8 cellular contexts compared by ENCODE assay signal in genomic region chrX:118496763-118497079, GRCh38. TPM values are rescaled to one million over a fixed set of nuclear protein-coding genes. Genes with fewer than 3 reads are reported as not detected.
DNase-seq lines count a peak whose midpoint lies in the region; ATAC-seq and TF ChIP-seq lines count a peak whose summit lies in the region.

No MANE protein-coding gene starts in this region.

- H3K9ac ChIP-seq in neural cell (ENCODE audit: low read length), result peak overlapping the region; percentile 70

- peak overlapping the region; percentile 99 for H3K27ac Mint-ChIP-seq in CD4-positive, alpha-beta T cell

- peak overlapping the region; percentile 40 for H2AFZ ChIP-seq in neural cell (ENCODE audit: low read depth, low read length)

- no peak for TF ChIP-seq RAD21 in neural cell (conservative IDR thresholded peaks at IDR 0.05)

- no peak for DNase-seq in CD4-positive, alpha-beta T cell
- DNase-seq in NAMALWA (ENCODE audit: low spot score) (peak; percentile 31), amniotic stem cell (lab: John Stamatoyannopoulos, UW) (no peak), NCI-H774 (lab: John Stamatoyannopoulos, UW) (no peak)
- peak; percentile 6 for DNase-seq in effector CD8-positive, alpha-beta T cell (lab: John Stamatoyannopoulos, UW)

- peaks cover 35% of the 10 kb centered on the region for H3K36me3 Mint-ChIP-seq in CD4-positive, alpha-beta T cell (ENCODE audit: low read depth)

- no peaks in the 10 kb centered on the region for H3K9me3 Mint-ChIP-seq in CD4-positive, alpha-beta T cell

- peak overlapping the region; percentile 77 for H3K4me3 ChIP-seq in neural cell (ENCODE audit: low read length)

- no peak for TF ChIP-seq EP300 in neural cell (conservative IDR thresholded peaks at IDR 0.05; ENCODE audit: poor library complexity, severe bottlenecking)

- no peak for TF ChIP-seq CTCF in CD4-positive, alpha-beta T cell (IDR thresholded peaks at IDR 0.05)
- no peak for TF ChIP-seq CTCF in neural cell (IDR thresholded peaks at IDR 0.05; ENCODE audit: poor library complexity, severe bottlenecking)

- H3F3A ChIP-seq in neural cell (ENCODE audit: insufficient read depth, low read length, poor library complexity, severe bottlenecking), result no peaks in the 10 kb centered on the region

- no peaks in the 10 kb centered on the region for H3K9me3 ChIP-seq in CD4-positive, alpha-beta T cell (ENCODE audit: control insufficient read depth, low read length)
- H3K9me3 ChIP-seq in neural cell (ENCODE audit: low read length), result no peaks in the 10 kb centered on the region

- intact Hi-C loops in CD4-positive, alpha-beta T cell (cut with DNase I, micrococcal nuclease), result loop anchor here (2.0 to 5.0 kb wide), 3 partner anchors 32 to 40 kb away; no protein-coding TSS in a partner anchor

- H3K4me1 Mint-ChIP-seq in CD4-positive, alpha-beta T cell (ENCODE audit: low read depth), result peaks cover 39% of the 10 kb centered on the region

- H3K27me3 Mint-ChIP-seq in CD4-positive, alpha-beta T cell, result no peaks in the 10 kb centered on the region

- H3K27ac ChIP-seq in CD4-positive, alpha-beta T cell (ENCODE audit: low read depth, low read length), result peak overlapping the region; percentile 90
- no peak overlapping the region for H3K27ac ChIP-seq in neural cell (ENCODE audit: low read length)

- no peak for ATAC-seq in CD4-positive, alpha-beta T cell (ENCODE audit: poor library complexity)
- peak; percentile 5 for ATAC-seq in GM21381 (IDR thresholded peaks at IDR 0.05; ENCODE audit: unreplicated experiment)
- ATAC-seq in HG02763 (IDR thresholded peaks at IDR 0.05; ENCODE audit: unreplicated experiment), result no peak

- POLR2A ChIA-PET in CD4-positive, alpha-beta T cell (lab: Charles Lee), result interaction anchor here (0.9 to 5.6 kb wide), 11 partner anchors 10 to 1196 kb away, joined by 3 to 117 read pairs (median 6); partner anchors contain the start of gene SEPTIN6

- H3K36me3 ChIP-seq in neural cell (ENCODE audit: insufficient read depth, low read length), result no peaks in the 10 kb centered on the region

- H3K4me3 Mint-ChIP-seq in CD4-positive, alpha-beta T cell, result peak overlapping the region; percentile 99

- peaks cover 19% of the 10 kb centered on the region for H3K79me2 ChIP-seq in neural cell (replicated peaks; ENCODE audit: insufficient read depth, low read length)

- no peaks in the 10 kb centered on the region for H4K20me1 ChIP-seq in neural cell (ENCODE audit: insufficient read depth)

- CTCF ChIA-PET in CD4-positive, alpha-beta T cell (lab: Charles Lee), result interaction anchor here (1.0 to 2.1 kb wide), 2 partner anchors 32 to 37 kb away, joined by 4 to 7 read pairs; no protein-coding TSS in a partner anchor

- peak overlapping the region; percentile 48 for H3K4me2 ChIP-seq in neural cell (ENCODE audit: low read length)

- H3K9me2 ChIP-seq in neural cell (ENCODE audit: insufficient read depth, low read length), result no peaks in the 10 kb centered on the region

- H3K27me3 ChIP-seq in CD4-positive, alpha-beta T cell (ENCODE audit: control insufficient read depth, insufficient read depth, low read length), result no peaks in the 10 kb centered on the region
- H3K27me3 ChIP-seq in neural cell (ENCODE audit: insufficient read depth, low read depth, low read length), result no peaks in the 10 kb centered on the region

TF ChIP-seq in neural cell, 6 proteins besides CTCF, POLR2A, EP300 and RAD21:
- TF ChIP-seq MXI1 (conservative IDR thresholded peaks at IDR 0.05; ENCODE audit: poor library complexity, severe bottlenecking) (no peak), TAF1 (IDR thresholded peaks at IDR 0.05; ENCODE audit: low read depth) (no peak), SMC3 (conservative IDR thresholded peaks at IDR 0.05; ENCODE audit: poor library complexity) (no peak), REST (IDR thresholded peaks at IDR 0.05; ENCODE audit: borderline replicate concordance) (no peak), EZH2 (IDR thresholded peaks at IDR 0.05; ENCODE audit: borderline replicate concordance, insufficient read depth, low read length, poor library complexity, severe bottlenecking) (no peak), POLR2AphosphoS5 (IDR thresholded peaks at IDR 0.05) (no peak)

RNA-seq across cellular contexts. Expression of gene DOCK11, which starts 1.1 kb away (rescaled TPM):
- 10 to 100 TPM; 68.2 to 70.3 TPM for total RNA-seq in CD4-positive, alpha-beta T cell
- polyA plus RNA-seq in neural cell, result 29.7 and 37.2 TPM in 2 replicates
- 62.1 and 67.3 TPM in 2 replicates for polyA minus RNA-seq in neural cell

Comparison
In these comparisons a context has a peak if more than half of its experiments do, and no peak if none do; other contexts are left out.
1. DNase-seq: peak in NAMALWA (single experiment) and effector CD8-positive, alpha-beta T cell (single experiment); none in CD4-positive, alpha-beta T cell (0 of 10), amniotic stem cell (single experiment) and NCI-H774 (single experiment).